ENCODE assay signal across 26 cellular contexts in genomic region chr17:60293580-60294335, GRCh38.
DNase-seq lines count a peak whose midpoint lies in the region; ATAC-seq, FAIRE-seq and TF ChIP-seq lines count a peak whose summit lies in the region.
"Had no signal": no experiment of that assay in that cellular context is flagged by ENCODE, and none has a peak within 500 bp of the region (broad histone marks: within the 10 kb centered on the region; RNA-seq: fewer than 3 reads in every experiment).

No MANE protein-coding gene starts in this region.

- H3K9me3 ChIP-seq in HepG2 (ENCODE audit: low read length) = no peaks in the 10 kb centered on the region
- H3K9me3 ChIP-seq in right lobe of liver = no peaks in the 10 kb centered on the region
- H3K9me3 ChIP-seq in SK-N-SH = no peaks in the 10 kb centered on the region
- H3K9me3 ChIP-seq: BE2C had no signal

- no peaks in the 10 kb centered on the region for H3K4me1 ChIP-seq in HepG2 (ENCODE audit: insufficient read depth, low read length)
- no peaks in the 10 kb centered on the region for H3K4me1 ChIP-seq in right lobe of liver
- H3K4me1 ChIP-seq in SK-N-SH (ENCODE audit: control insufficient read depth in 1 of 2, insufficient read depth in 2 of 2, low read depth in 1 of 2, low read length in 1 of 2) = no peaks in the 10 kb centered on the region; a peak in 1 of 4 replicates

- ATAC-seq in HepG2 (no peak), right lobe of liver (no peak)

- H3K4me1 Mint-ChIP-seq in Calu3 (ENCODE audit: low read depth, unreplicated experiment) = peaks cover 8% of the 10 kb centered on the region
- peaks cover 2% of the 10 kb centered on the region for H3K4me1 Mint-ChIP-seq in activated CD4-positive, alpha-beta T cell treated with anti-CD3 and anti-CD28 coated beads, Interleukin-2, amount 10 ng/mL, durations not matched to agents 24 days and 14 days

- TF ChIP-seq CTCF in HepG2 (CRISPR knock-in tag; IDR thresholded peaks at IDR 0.05) (no peak), right lobe of liver (IDR thresholded peaks at IDR 0.05) (no peak), SK-N-SH (IDR thresholded peaks at IDR 0.05) (no peak), Calu3 (IDR thresholded peaks at IDR 0.05; ENCODE audit: unreplicated experiment) (no peak)

- H2AFZ ChIP-seq in HepG2 (ENCODE audit: low read length) (no peak overlapping the region), SK-N-SH (ENCODE audit: low read depth) (no peak overlapping the region)
- H2AFZ ChIP-seq: GM23248 had no signal

- no peak for TF ChIP-seq RAD21 in HepG2 (CRISPR knock-in tag; IDR thresholded peaks at IDR 0.05)
- TF ChIP-seq RAD21 in SK-N-SH (IDR thresholded peaks at IDR 0.05; ENCODE audit: low read length) = no peak

- H3K79me2 ChIP-seq in HepG2 (ENCODE audit: insufficient read depth, low read length) (no peaks in the 10 kb centered on the region), SK-N-SH (ENCODE audit: insufficient read depth) (peaks cover 12% of the 10 kb centered on the region; the same call in 1 of the 2 replicates)

- no peak overlapping the region for H3K4me3 Mint-ChIP-seq in Calu3 (ENCODE audit: low read depth, unreplicated experiment)
- H3K4me3 Mint-ChIP-seq in activated CD4-positive, alpha-beta T cell treated with anti-CD3 and anti-CD28 coated beads, Interleukin-2, amount 10 ng/mL, durations not matched to agents 24 days and 14 days = no peak overlapping the region
- H3K4me3 Mint-ChIP-seq: CD14-positive monocyte; CD8-positive, alpha-beta memory T cell had no signal

- in situ Hi-C loops in HepG2 (cut with HindIII; ENCODE audit: extremely low pct_ligation_motif_present, low pct_unique_long_range_greater_than_20kb) = no loop called here

- BruUV-seq in HepG2 (replicated peaks; lab: Mats Ljungman, UMichigan) (no TSS peak), Calu3 (replicated peaks; lab: Mats Ljungman, UMichigan) (no TSS peak)

- H3K36me3 ChIP-seq in HepG2 (replicated peaks in 1 of 2; ENCODE audit: control insufficient read depth in 1 of 2, insufficient read depth in 2 of 2, low read length in 2 of 2) = peaks cover 0 to 9% of the 10 kb centered on the region in 2 experiments; a peak in 1 of 5 replicates
- H3K36me3 ChIP-seq in right lobe of liver = peaks cover 0 to 8% (median 0%) of the 10 kb centered on the region in 4 donors
- H3K36me3 ChIP-seq in SK-N-SH (replicated peaks in 1 of 2; ENCODE audit: control insufficient read depth in 1 of 2, insufficient read depth in 2 of 2, low read length in 1 of 2) = peaks cover 28 to 40% of the 10 kb centered on the region in 2 experiments
- H3K36me3 ChIP-seq: BE2C had no signal

- no peak for FAIRE-seq in HepG2 (lab: Jason Lieb, UNC)
- peak; percentile 33 for FAIRE-seq in frontal cortex (lab: Jason Lieb, UNC)
- FAIRE-seq: RCC 7860 had no signal

- H3K4me2 ChIP-seq in HepG2 (ENCODE audit: low read depth, low read length) = no peak overlapping the region
- no peak overlapping the region for H3K4me2 ChIP-seq in SK-N-SH

- no peak overlapping the region for H3K9ac ChIP-seq in HepG2 (ENCODE audit: insufficient read depth, low read depth, low read length)
- H3K9ac ChIP-seq in SK-N-SH = no peak overlapping the region
- H3K9ac ChIP-seq: GM23248 had no signal

- TF ChIP-seq EP300 in HepG2 (IDR thresholded peaks at IDR 0.05; ENCODE audit: low read depth in 2 of 2, low read length in 2 of 2) = no peak
- TF ChIP-seq EP300 in HepG2 (CRISPR knock-in tag; IDR thresholded peaks at IDR 0.05; ENCODE audit: borderline replicate concordance) = no peak
- no peak for TF ChIP-seq EP300 in SK-N-SH (IDR thresholded peaks at IDR 0.05; ENCODE audit: borderline replicate concordance in 1 of 2, low read depth in 1 of 2, low read length in 1 of 2)

- no peak for DNase-seq in HepG2 (ENCODE audit: low spot score)
- no peak for DNase-seq in right lobe of liver
- DNase-seq in frontal cortex (ENCODE audit: low spot score in 2 of 2) = peak in 1 of 2 donors; percentile 4
- peak; percentile 80 for DNase-seq in pons (ENCODE audit: low spot score)
- DNase-seq in SK-N-SH = no peak
- no peak for DNase-seq in Calu3
- DNase-seq in activated CD4-positive, alpha-beta T cell treated with anti-CD3 and anti-CD28 coated beads, Interleukin-2, amount 10 ng/mL, durations not matched to agents 24 days and 14 days = no peak
- DNase-seq in NOMO-1 (lab: John Stamatoyannopoulos, UW; ENCODE audit: unreplicated experiment in 2 of 2) = no peak
- DNase-seq: BE2C; CD8-positive, alpha-beta memory T cell; DMS153; DND-41; GM23248; H7; KBM-7; MV-4-11; NCI-H1105 treated with DMSO at 0.1 percent for 48 hours; NCI-H146; NCI-H2029; NCI-H446; NCI-H526; SIG-M5 had no signal

- H3F3A ChIP-seq in SK-N-SH (replicated peaks; ENCODE audit: insufficient read depth) = no peaks in the 10 kb centered on the region

- H4K20me1 ChIP-seq in HepG2 (ENCODE audit: insufficient read depth, low read length) = no peaks in the 10 kb centered on the region
- no peaks in the 10 kb centered on the region for H4K20me1 ChIP-seq in SK-N-SH (ENCODE audit: insufficient read depth)

- H3K27ac Mint-ChIP-seq in Calu3 (ENCODE audit: unreplicated experiment) = no peak overlapping the region
- no peak overlapping the region for H3K27ac Mint-ChIP-seq in activated CD4-positive, alpha-beta T cell treated with anti-CD3 and anti-CD28 coated beads, Interleukin-2, amount 10 ng/mL, durations not matched to agents 24 days and 14 days
- H3K27ac Mint-ChIP-seq: CD14-positive monocyte; CD8-positive, alpha-beta memory T cell had no signal

- H3K4me3 ChIP-seq in HepG2 (replicated peaks in 1 of 3; ENCODE audit: insufficient read depth in 1 of 3, low read depth in 2 of 3, low read length in 3 of 3) (no peak overlapping the region), right lobe of liver (no peak overlapping the region), SK-N-SH (ENCODE audit: low read depth in 2 of 2, low read length in 1 of 2) (no peak overlapping the region)
- H3K4me3 ChIP-seq: GM23248, SK-N-MC had no signal

- H3K9me3 Mint-ChIP-seq in Calu3 (ENCODE audit: low read depth, unreplicated experiment) = no peaks in the 10 kb centered on the region
- H3K9me3 Mint-ChIP-seq in activated CD4-positive, alpha-beta T cell treated with anti-CD3 and anti-CD28 coated beads, Interleukin-2, amount 10 ng/mL, durations not matched to agents 24 days and 14 days = peaks cover 4% of the 10 kb centered on the region
- H3K9me3 Mint-ChIP-seq: CD8-positive, alpha-beta memory T cell had no signal

- no peaks in the 10 kb centered on the region for H3K27me3 Mint-ChIP-seq in Calu3 (ENCODE audit: unreplicated experiment)
- H3K27me3 Mint-ChIP-seq in activated CD4-positive, alpha-beta T cell treated with anti-CD3 and anti-CD28 coated beads, Interleukin-2, amount 10 ng/mL, durations not matched to agents 24 days and 14 days = no peaks in the 10 kb centered on the region
- H3K27me3 Mint-ChIP-seq: CD8-positive, alpha-beta memory T cell had no signal

- no peaks in the 10 kb centered on the region for H3K36me3 Mint-ChIP-seq in Calu3 (ENCODE audit: insufficient read depth, unreplicated experiment)
- H3K36me3 Mint-ChIP-seq in activated CD4-positive, alpha-beta T cell treated with anti-CD3 and anti-CD28 coated beads, Interleukin-2, amount 10 ng/mL, durations not matched to agents 24 days and 14 days (ENCODE audit: low read depth) = peaks cover 14% of the 10 kb centered on the region

- 97% methylated on average over 3 of the region's 3 CpGs for WGBS in HepG2 (ENCODE audit: low lambda C conversion rate)
- 92% methylated on average over 3 of the region's 3 CpGs for WGBS in right lobe of liver (ENCODE audit: insufficient coverage, low coverage, low lambda C conversion rate, missing lambda C conversion rate)
- WGBS in SK-N-SH (ENCODE audit: low lambda C conversion rate) = 98% methylated on average over 3 of the region's 3 CpGs

- no peaks in the 10 kb centered on the region for H3K9me2 ChIP-seq in SK-N-SH

- intact Hi-C loops in HepG2 (cut with micrococcal nuclease; ENCODE audit: unreplicated experiment) = no loop called here
- intact Hi-C loops in right lobe of liver (cut with DNase I) = no loop called here
- intact Hi-C loops in Calu3 (cut with micrococcal nuclease; ENCODE audit: unreplicated experiment) = no loop called here
- intact Hi-C loops in activated CD4-positive, alpha-beta T cell treated with anti-CD3 and anti-CD28 coated beads, Interleukin-2, amount 10 ng/mL, durations not matched to agents 24 days and 14 days (cut with micrococcal nuclease) = no loop called here

- TF ChIP-seq POLR2A in HepG2 (IDR thresholded peaks at IDR 0.05; ENCODE audit: insufficient read depth in 1 of 2, low read depth in 2 of 2, low read length in 2 of 2) (no peak), right lobe of liver (IDR thresholded peaks at IDR 0.05) (no peak)

- POLR2A ChIA-PET in HepG2 (lab: Yijun Ruan, JAX) (no interaction called here), SK-N-SH (lab: Yijun Ruan, JAX) (no interaction called here)

- no peak overlapping the region for H3K27ac ChIP-seq in HepG2 (ENCODE audit: extremely low read length, insufficient read depth, low read length)
- no peak overlapping the region for H3K27ac ChIP-seq in right lobe of liver
- no peak overlapping the region for H3K27ac ChIP-seq in SK-N-SH (ENCODE audit: low read depth in 2 of 2, low read length in 1 of 2)
- H3K27ac ChIP-seq: 22Rv1, GM23248, SK-N-MC had no signal

- CTCF ChIA-PET in HepG2 (lab: Yijun Ruan, JAX; ENCODE audit: low intra/inter-chr PET ratio, low total read pairs) = no interaction called here
- CTCF ChIA-PET in SK-N-SH (lab: Yijun Ruan, JAX) = no interaction called here
- CTCF ChIA-PET in Calu3 (lab: Charles Lee) = no interaction called here

- no peaks in the 10 kb centered on the region for H3K27me3 ChIP-seq in HepG2 (ENCODE audit: control insufficient read depth in 1 of 2, insufficient read depth in 2 of 2, low read length in 2 of 2)
- no peaks in the 10 kb centered on the region for H3K27me3 ChIP-seq in right lobe of liver
- no peaks in the 10 kb centered on the region for H3K27me3 ChIP-seq in SK-N-SH (ENCODE audit: insufficient read depth)
- H3K27me3 ChIP-seq: BE2C had no signal

TF ChIP-seq in HepG2, 621 proteins besides CTCF, POLR2A, EP300 and RAD21:
- TF ChIP-seq ZNF121 (CRISPR knock-in tag; IDR thresholded peaks at IDR 0.05) = peak; percentile 67; the same call in 1 of the 2 replicates
- TF ChIP-seq MTF1 (CRISPR knock-in tag; IDR thresholded peaks at IDR 0.05) = no peak
TF ChIP-seq in HepG2: peak in this region for 1.

TF ChIP-seq in SK-N-SH, 30 proteins besides CTCF, POLR2A, EP300 and RAD21 (continues in another document):
- TF ChIP-seq RXRA (IDR thresholded peaks at IDR 0.05; ENCODE audit: borderline replicate concordance, low read depth) (no peak), GABPA (IDR thresholded peaks at IDR 0.05; ENCODE audit: low read depth) (no peak), USF1 (IDR thresholded peaks at IDR 0.05; ENCODE audit: borderline replicate concordance, low read depth) (no peak), TCF12 (IDR thresholded peaks at IDR 0.05) (no peak), GATA2 (CRISPR knock-in tag; IDR thresholded peaks at IDR 0.05) (no peak), RCOR1 (IDR thresholded peaks at IDR 0.05; ENCODE audit: low read length) (no peak)
